Comparison of ENCODE assay signal across 8 cellular contexts in genomic region chr15:90870354-90871096, GRCh38. TPM values are rescaled to one million over a fixed set of nuclear protein-coding genes. Genes with fewer than 3 reads are reported as not detected.
DNase-seq lines count a peak whose midpoint lies in the region; ATAC-seq and TF ChIP-seq lines count a peak whose summit lies in the region.

No MANE protein-coding gene starts in this region.

- intact Hi-C loops in Calu3 (cut with micrococcal nuclease; ENCODE audit: unreplicated experiment): no loop called here
- intact Hi-C loops in aorta (cut with DNase I): loop anchor here in 1 of 2 donors (5.0 kb wide), 2 partner anchors 153 to 208 kb away; partner anchors contain the start of gene BLM

- H3K36me3 Mint-ChIP-seq in Calu3 (ENCODE audit: insufficient read depth, unreplicated experiment) (peaks cover 42% of the 10 kb centered on the region), memory B cell (no peaks in the 10 kb centered on the region)

- peaks cover 1 to 2% of the 10 kb centered on the region in 2 donors for H3K4me1 ChIP-seq in aorta (ENCODE audit: control insufficient read depth in 1 of 2, insufficient read depth in 2 of 2, low read length in 2 of 2)

- TF ChIP-seq CTCF in Calu3 (IDR thresholded peaks at IDR 0.05; ENCODE audit: unreplicated experiment): no peak

- no peaks in the 10 kb centered on the region for H3K36me3 ChIP-seq in aorta (ENCODE audit: control insufficient read depth in 1 of 2, insufficient read depth in 2 of 2, low read length in 1 of 2)

- H3K9me3 Mint-ChIP-seq in Calu3 (ENCODE audit: low read depth, unreplicated experiment) (no peaks in the 10 kb centered on the region), memory B cell (no peaks in the 10 kb centered on the region)

- 24 to 25% methylated on average over 16 of the region's 16 CpGs for WGBS in aorta, 2 donors

- ATAC-seq in memory B cell (ENCODE audit: low read depth) (peak; percentile 27), aorta (ENCODE audit: low FRiP score) (no peak), GM21515 (IDR thresholded peaks at IDR 0.05; ENCODE audit: unreplicated experiment) (no peak), GM18502 (IDR thresholded peaks at IDR 0.05; ENCODE audit: poor library complexity, unreplicated experiment) (no peak)

- H3K9me3 ChIP-seq in aorta (ENCODE audit: control insufficient read depth, low read length): no peaks in the 10 kb centered on the region

- no peaks in the 10 kb centered on the region for H3K27me3 ChIP-seq in aorta (ENCODE audit: control insufficient read depth in 1 of 2, insufficient read depth in 2 of 2, low read length in 1 of 2)

- peak overlapping the region; percentile 80 to 89 for H3K4me3 ChIP-seq in aorta (ENCODE audit: low read length in 2 of 2)

- no peaks in the 10 kb centered on the region for H3K27me3 Mint-ChIP-seq in Calu3 (ENCODE audit: unreplicated experiment)
- no peaks in the 10 kb centered on the region for H3K27me3 Mint-ChIP-seq in memory B cell

- H3K4me1 Mint-ChIP-seq in Calu3 (ENCODE audit: low read depth, unreplicated experiment): peaks cover 67% of the 10 kb centered on the region
- H3K4me1 Mint-ChIP-seq in memory B cell: peaks cover 27% of the 10 kb centered on the region

- TSS peak; percentile 82 for BruUV-seq in Calu3 (replicated peaks; lab: Mats Ljungman, UMichigan)

- DNase-seq in Calu3: no peak
- DNase-seq in NCI-H69 (lab: John Stamatoyannopoulos, UW): peak; percentile 36
- peak in 5 of 61 donors; percentile 2 to 31 (median 12) for DNase-seq in caudate nucleus (lab: John Stamatoyannopoulos, UW)
- DNase-seq in memory B cell (ENCODE audit: low spot score in 2 of 2): no peak
- no peak for DNase-seq in aorta
- no peak for DNase-seq in DMS 273 (lab: John Stamatoyannopoulos, UW; ENCODE audit: unreplicated experiment)

- H3K27ac Mint-ChIP-seq in Calu3 (ENCODE audit: unreplicated experiment) (peak overlapping the region; percentile 85), memory B cell (peak overlapping the region; percentile 86)

- H3K4me3 Mint-ChIP-seq in Calu3 (ENCODE audit: low read depth, unreplicated experiment) (peak overlapping the region; percentile 73), memory B cell (peak overlapping the region; percentile 88)

- H3K27ac ChIP-seq in caudate nucleus (ENCODE audit: low read depth, low read length) (peak overlapping the region; percentile 82), aorta (ENCODE audit: low read depth in 1 of 2, low read length in 2 of 2) (peak overlapping the region in 1 of 2 donors; percentile 18)

- CTCF ChIA-PET in Calu3 (lab: Charles Lee): interaction anchor here (0.6 kb wide), 1 partner anchor 31 kb away, joined by 4 read pairs; no protein-coding TSS in a partner anchor

RNA-seq across cellular contexts. Expression of gene FURIN, which starts 2.1 kb away (rescaled TPM):
- total RNA-seq in Calu3 (2022) (61.7 and 76.6 TPM in 2 replicates), aorta (10 to 100 TPM; 62.3 to 65.8 TPM)
- polyA plus RNA-seq in aorta: 10 to 100 TPM; 20.9 to 26.0 TPM

RNA-seq across cellular contexts. Expression of gene FES, which starts 13.8 kb away (rescaled TPM):
- 1.6 and 1.7 TPM in 2 replicates for total RNA-seq in Calu3 (2022)
- 10 to 100 TPM; 39.8 to 68.3 TPM for total RNA-seq in aorta
- 10 to 100 TPM; 11.6 to 26.4 TPM for polyA plus RNA-seq in aorta

RNA-seq across cellular contexts. Expression of gene MAN2A2, which starts 32.6 kb away (rescaled TPM):
- total RNA-seq in Calu3 (2022): 56.1 and 58.5 TPM in 2 replicates
- 10 to 100 TPM; 56.7 to 82.4 TPM for total RNA-seq in aorta
- 10 to 100 TPM; 19.2 to 49.2 TPM for polyA plus RNA-seq in aorta

Comparison
In these comparisons a context has a peak if more than half of its experiments do, and no peak if none do; other contexts are left out.
1. RNA of gene FES, which starts 13.8 kb away (total RNA-seq): 39.8 to 68.3 TPM in aorta; 1.6 to 1.7 TPM in Calu3; every median in the first group is over 10 times any median in the second.